ENCODE assay signal across 1 cellular context in the genomic region with DNA sequence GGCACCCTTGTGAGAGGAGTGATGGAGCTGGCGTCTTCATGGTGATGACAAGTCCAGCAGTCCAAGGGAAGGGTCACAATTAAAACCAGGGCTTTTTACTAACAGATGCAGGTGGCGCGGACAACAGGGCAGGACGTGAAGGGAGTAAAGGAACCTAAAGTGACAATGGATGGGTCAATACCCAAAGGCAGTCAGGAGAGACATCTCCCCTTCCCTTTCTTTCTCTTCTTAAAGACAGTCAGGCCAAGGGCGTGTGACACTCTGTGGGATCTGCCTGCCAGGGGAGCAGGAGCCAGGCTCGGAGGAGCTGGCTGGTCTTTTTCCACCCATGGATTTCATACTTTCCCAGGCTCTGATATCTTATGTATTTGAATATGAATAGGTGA.
TF ChIP-seq lines count a peak whose summit lies in the region.

No MANE protein-coding gene starts in this region.

TF ChIP-seq in IMR-90, 13 proteins besides CTCF, POLR2A, EP300 and RAD21:
- TF ChIP-seq MAFK (IDR thresholded peaks at IDR 0.05; ENCODE audit: low read depth, low read length) (no peak), CEBPB (IDR thresholded peaks at IDR 0.05; ENCODE audit: low read depth, low read length) (no peak), SMC3 (IDR thresholded peaks at IDR 0.05; ENCODE audit: low read depth, low read length) (no peak), FOS (IDR thresholded peaks at IDR 0.05; ENCODE audit: low read depth, low read length) (no peak)
- TF ChIP-seq, protein P1, sequence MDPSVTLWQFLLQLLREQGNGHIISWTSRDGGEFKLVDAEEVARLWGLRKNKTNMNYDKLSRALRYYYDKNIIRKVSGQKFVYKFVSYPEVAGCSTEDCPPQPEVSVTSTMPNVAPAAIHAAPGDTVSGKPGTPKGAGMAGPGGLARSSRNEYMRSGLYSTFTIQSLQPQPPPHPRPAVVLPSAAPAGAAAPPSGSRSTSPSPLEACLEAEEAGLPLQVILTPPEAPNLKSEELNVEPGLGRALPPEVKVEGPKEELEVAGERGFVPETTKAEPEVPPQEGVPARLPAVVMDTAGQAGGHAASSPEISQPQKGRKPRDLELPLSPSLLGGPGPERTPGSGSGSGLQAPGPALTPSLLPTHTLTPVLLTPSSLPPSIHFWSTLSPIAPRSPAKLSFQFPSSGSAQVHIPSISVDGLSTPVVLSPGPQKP (IDR thresholded peaks at IDR 0.05; ENCODE audit: borderline replicate concordance, low read depth, low read length) = no peak
